ENCODE assay signal across 2 cellular contexts in the genomic region with DNA sequence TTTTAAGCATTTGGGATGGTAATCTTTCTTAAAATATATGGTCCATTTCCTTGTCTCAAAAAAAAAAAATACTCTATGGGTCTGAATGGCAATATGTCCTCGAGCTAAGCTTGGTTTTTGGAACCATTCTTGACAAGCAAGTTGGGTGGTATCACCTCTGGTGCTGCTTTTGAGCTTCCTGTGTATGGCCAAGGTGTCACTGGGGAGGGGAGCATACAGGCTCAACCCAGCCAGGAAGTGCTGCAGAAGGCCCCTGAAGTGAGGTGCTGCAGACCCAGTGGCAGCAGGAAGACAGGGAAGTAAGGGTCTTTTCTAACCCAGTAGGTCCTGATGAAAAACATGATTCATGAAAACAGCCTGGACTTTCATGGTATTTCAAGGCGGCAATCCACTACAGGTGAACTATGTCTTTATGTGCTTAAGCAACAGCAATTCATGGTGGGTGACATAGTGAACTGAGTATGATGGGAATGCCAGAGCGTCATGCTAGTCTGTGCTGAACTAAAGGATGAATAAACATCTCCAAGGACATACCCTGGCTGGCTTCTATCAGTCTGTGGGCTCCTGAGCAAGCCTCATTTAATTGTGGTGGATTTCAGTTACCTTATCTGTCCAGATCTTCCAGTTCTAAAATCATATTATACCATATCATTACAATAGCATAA.
TF ChIP-seq lines count a peak whose summit lies in the region.

No MANE protein-coding gene starts in this region.

TF ChIP-seq in HepG2, 621 proteins besides CTCF, POLR2A, EP300 and RAD21:
- TF ChIP-seq MXI1 (IDR thresholded peaks at IDR 0.05; ENCODE audit: borderline replicate concordance, low read depth, low read length) (no peak), U2AF1 (optimal IDR thresholded peaks at IDR 0.05; ENCODE audit: low read depth, low read length) (no peak), ZNF720 (CRISPR knock-in tag; IDR thresholded peaks at IDR 0.05) (no peak), ZNF616 (CRISPR knock-in tag; IDR thresholded peaks at IDR 0.05; ENCODE audit: low read depth) (no peak), TBX2 (CRISPR knock-in tag; IDR thresholded peaks at IDR 0.05; ENCODE audit: borderline replicate concordance) (no peak), ZNF891 (CRISPR knock-in tag; IDR thresholded peaks at IDR 0.05) (no peak), TSC22D2 (CRISPR knock-in tag; IDR thresholded peaks at IDR 0.05; ENCODE audit: borderline replicate concordance) (no peak), FOSL2 (CRISPR knock-in tag; IDR thresholded peaks at IDR 0.05) (no peak), ZNF251 (CRISPR knock-in tag; IDR thresholded peaks at IDR 0.05) (no peak)
- TF ChIP-seq, protein P1, sequence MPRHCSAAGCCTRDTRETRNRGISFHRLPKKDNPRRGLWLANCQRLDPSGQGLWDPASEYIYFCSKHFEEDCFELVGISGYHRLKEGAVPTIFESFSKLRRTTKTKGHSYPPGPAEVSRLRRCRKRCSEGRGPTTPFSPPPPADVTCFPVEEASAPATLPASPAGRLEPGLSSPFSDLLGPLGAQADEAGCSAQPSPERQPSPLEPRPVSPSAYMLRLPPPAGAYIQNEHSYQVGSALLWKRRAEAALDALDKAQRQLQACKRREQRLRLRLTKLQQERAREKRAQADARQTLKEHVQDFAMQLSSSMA (CRISPR knock-in tag; IDR thresholded peaks at IDR 0.05): no peak
- TF ChIP-seq, protein P2, sequence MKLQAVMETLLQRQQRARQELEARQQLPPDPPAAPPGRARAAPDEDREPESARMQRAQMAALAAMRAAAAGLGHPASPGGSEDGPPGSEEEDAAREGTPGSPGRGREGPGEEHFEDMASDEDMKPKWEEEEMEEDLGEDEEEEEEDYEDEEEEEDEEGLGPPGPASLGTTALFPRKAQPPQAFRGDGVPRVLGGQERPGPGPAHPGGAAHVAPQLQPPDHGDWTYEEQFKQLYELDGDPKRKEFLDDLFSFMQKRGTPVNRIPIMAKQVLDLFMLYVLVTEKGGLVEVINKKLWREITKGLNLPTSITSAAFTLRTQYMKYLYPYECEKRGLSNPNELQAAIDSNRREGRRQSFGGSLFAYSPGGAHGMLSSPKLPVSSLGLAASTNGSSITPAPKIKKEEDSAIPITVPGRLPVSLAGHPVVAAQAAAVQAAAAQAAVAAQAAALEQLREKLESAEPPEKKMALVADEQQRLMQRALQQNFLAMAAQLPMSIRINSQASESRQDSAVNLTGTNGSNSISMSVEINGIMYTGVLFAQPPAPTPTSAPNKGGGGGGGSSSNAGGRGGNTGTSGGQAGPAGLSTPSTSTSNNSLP (IDR thresholded peaks at IDR 0.05; ENCODE audit: low read depth, low read length): no peak
- TF ChIP-seq, protein P3, sequence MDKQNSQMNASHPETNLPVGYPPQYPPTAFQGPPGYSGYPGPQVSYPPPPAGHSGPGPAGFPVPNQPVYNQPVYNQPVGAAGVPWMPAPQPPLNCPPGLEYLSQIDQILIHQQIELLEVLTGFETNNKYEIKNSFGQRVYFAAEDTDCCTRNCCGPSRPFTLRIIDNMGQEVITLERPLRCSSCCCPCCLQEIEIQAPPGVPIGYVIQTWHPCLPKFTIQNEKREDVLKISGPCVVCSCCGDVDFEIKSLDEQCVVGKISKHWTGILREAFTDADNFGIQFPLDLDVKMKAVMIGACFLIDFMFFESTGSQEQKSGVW (CRISPR knock-in tag; IDR thresholded peaks at IDR 0.05; ENCODE audit: borderline replicate concordance): no peak
- TF ChIP-seq, protein P4, sequence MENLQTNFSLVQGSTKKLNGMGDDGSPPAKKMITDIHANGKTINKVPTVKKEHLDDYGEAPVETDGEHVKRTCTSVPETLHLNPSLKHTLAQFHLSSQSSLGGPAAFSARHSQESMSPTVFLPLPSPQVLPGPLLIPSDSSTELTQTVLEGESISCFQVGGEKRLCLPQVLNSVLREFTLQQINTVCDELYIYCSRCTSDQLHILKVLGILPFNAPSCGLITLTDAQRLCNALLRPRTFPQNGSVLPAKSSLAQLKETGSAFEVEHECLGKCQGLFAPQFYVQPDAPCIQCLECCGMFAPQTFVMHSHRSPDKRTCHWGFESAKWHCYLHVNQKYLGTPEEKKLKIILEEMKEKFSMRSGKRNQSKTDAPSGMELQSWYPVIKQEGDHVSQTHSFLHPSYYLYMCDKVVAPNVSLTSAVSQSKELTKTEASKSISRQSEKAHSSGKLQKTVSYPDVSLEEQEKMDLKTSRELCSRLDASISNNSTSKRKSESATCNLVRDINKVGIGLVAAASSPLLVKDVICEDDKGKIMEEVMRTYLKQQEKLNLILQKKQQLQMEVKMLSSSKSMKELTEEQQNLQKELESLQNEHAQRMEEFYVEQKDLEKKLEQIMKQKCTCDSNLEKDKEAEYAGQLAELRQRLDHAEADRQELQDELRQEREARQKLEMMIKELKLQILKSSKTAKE (CRISPR knock-in tag; IDR thresholded peaks at IDR 0.05; ENCODE audit: borderline replicate concordance): no peak

TF ChIP-seq in GM23338, 12 proteins besides CTCF, POLR2A, EP300 and RAD21:
- TF ChIP-seq NANOG (IDR thresholded peaks at IDR 0.05; ENCODE audit: borderline replicate concordance) (no peak), ZNF331 (CRISPR knock-in tag; IDR thresholded peaks at IDR 0.05; ENCODE audit: low read depth) (no peak), EZH2phosphoT487 (IDR thresholded peaks at IDR 0.05; ENCODE audit: unreplicated experiment) (no peak), POLR2AphosphoS5 (IDR thresholded peaks at IDR 0.05; ENCODE audit: low read depth) (no peak), JUNB (IDR thresholded peaks at IDR 0.05; ENCODE audit: unreplicated experiment) (no peak), ZNF114 (CRISPR knock-in tag; IDR thresholded peaks at IDR 0.05) (no peak), EZH2 (IDR thresholded peaks at IDR 0.05; ENCODE audit: low read depth, unreplicated experiment) (no peak)
- TF ChIP-seq, protein P5, sequence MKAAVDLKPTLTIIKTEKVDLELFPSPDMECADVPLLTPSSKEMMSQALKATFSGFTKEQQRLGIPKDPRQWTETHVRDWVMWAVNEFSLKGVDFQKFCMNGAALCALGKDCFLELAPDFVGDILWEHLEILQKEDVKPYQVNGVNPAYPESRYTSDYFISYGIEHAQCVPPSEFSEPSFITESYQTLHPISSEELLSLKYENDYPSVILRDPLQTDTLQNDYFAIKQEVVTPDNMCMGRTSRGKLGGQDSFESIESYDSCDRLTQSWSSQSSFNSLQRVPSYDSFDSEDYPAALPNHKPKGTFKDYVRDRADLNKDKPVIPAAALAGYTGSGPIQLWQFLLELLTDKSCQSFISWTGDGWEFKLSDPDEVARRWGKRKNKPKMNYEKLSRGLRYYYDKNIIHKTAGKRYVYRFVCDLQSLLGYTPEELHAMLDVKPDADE (IDR thresholded peaks at IDR 0.05): no peak
